Comparison of ENCODE assay signal across 8 cellular contexts in the genomic region with DNA sequence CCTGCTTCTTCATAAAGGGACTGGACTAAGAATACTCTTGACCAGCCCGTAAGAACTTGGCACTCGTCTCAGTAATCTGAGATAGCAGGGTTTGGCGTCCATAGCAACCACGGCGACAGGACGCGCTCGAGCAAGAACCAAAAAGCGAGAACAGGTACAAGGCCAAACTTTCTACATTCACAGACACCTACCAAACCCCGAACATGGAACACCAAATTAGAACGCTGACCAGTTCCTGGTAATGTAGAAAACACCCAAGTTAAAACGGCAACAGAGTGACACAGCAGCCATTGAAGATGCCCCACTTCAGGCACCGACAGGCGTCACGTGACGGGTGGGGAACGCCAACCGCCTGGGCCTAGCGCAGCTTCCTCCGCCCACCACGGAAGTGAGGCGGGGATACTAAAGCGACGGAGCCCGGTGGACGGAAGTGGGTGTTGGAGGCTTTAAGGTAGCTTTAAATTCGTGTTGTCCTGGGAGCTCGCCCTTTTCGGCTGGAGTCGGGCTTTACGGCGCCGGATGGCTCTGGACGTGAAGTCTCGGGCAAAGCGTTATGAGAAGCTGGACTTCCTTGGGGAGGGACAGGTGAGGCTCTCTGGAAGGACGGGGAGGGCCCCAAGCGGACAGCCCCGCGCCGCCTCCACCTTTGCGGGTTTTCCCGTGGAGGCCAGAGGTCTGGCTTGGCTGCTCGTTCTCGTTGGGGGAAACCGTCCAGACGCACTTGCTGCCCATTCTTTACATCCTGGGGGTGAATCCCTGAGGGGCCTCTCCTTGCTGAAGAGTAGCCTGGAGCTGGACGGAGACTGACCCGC. TPM values are rescaled to one million over a fixed set of nuclear protein-coding genes. Genes with fewer than 3 reads are reported as not detected.
DNase-seq lines count a peak whose midpoint lies in the region; ATAC-seq and TF ChIP-seq lines count a peak whose summit lies in the region.

A gene (plus strand): TSS at position 430 of the 812 bp plus-strand sequence. CDS start 90 bp downstream, at position 520.

- no peaks in the 10 kb centered on the region for H3K9me3 Mint-ChIP-seq in activated T-cell treated with anti-CD3 and anti-CD28 coated beads, Interleukin-2, amount 50 U/mL, for 4 hours

- no peaks in the 10 kb centered on the region for H3K27me3 Mint-ChIP-seq in activated T-cell treated with anti-CD3 and anti-CD28 coated beads, Interleukin-2, amount 50 U/mL, for 4 hours (ENCODE audit: low read depth)

- H3K4me3 Mint-ChIP-seq in activated T-cell treated with anti-CD3 and anti-CD28 coated beads, Interleukin-2, amount 50 U/mL, for 4 hours, result peak within 1 kb of the TSS; percentile 97

- in situ Hi-C loops in Panc1 (cut with HindIII; ENCODE audit: low pct_unique_long_range_greater_than_20kb, low sequenced_read_pairs), result no loop called here

- H3K9me3 ChIP-seq in Panc1 (ENCODE audit: control insufficient read depth, insufficient read depth, low read depth, low read length) (no peaks in the 10 kb centered on the region), muscle layer of colon (ENCODE audit: low read length) (no peaks in the 10 kb centered on the region)

- peak; percentile 98 for ATAC-seq in GM21723 (IDR thresholded peaks at IDR 0.05; ENCODE audit: unreplicated experiment)
- ATAC-seq in Panc1, result peak; percentile 99
- peak; percentile 100 for ATAC-seq in activated T-cell treated with anti-CD3 and anti-CD28 coated beads, Interleukin-2, amount 50 U/mL, for 4 hours
- ATAC-seq in esophagus mucosa, result peak; percentile 95

- H3K4me1 ChIP-seq in Panc1 (ENCODE audit: control insufficient read depth, insufficient read depth, low read length), result peaks cover 24% of the 10 kb centered on the region
- H3K4me1 ChIP-seq in muscle layer of colon (ENCODE audit: insufficient read depth, low read length), result peaks cover 9% of the 10 kb centered on the region

- intact Hi-C loops in Panc1 (cut with micrococcal nuclease; ENCODE audit: unreplicated experiment), result no loop called here

- POLR2A ChIA-PET in Panc1 (lab: Charles Lee), result interaction anchor here (0.6 kb wide), 2 partner anchors 20 to 45 kb away, joined by 3 to 5 read pairs; no protein-coding TSS in a partner anchor

- TF ChIP-seq CTCF in Panc1 (IDR thresholded peaks at IDR 0.05), result no peak

- H3K27ac ChIP-seq in Panc1 (ENCODE audit: low read length) (peak within 1 kb of the TSS; percentile 88), muscle layer of colon (ENCODE audit: low read depth, low read length) (peak within 1 kb of the TSS; percentile 85)

- peaks cover 14% of the 10 kb centered on the region for H3K36me3 Mint-ChIP-seq in activated T-cell treated with anti-CD3 and anti-CD28 coated beads, Interleukin-2, amount 50 U/mL, for 4 hours (ENCODE audit: insufficient read depth)

- DNase-seq in DMS53 (lab: John Stamatoyannopoulos, UW), result peak; percentile 97
- peak; percentile 80 for DNase-seq in KG1 (lab: John Stamatoyannopoulos, UW)
- DNase-seq in Panc1 (ENCODE audit: low read depth, low spot score), result peak; percentile 82
- DNase-seq in activated T-cell treated with anti-CD3 and anti-CD28 coated beads, Interleukin-2, amount 50 U/mL, for 4 hours, result peak; percentile 85
- DNase-seq in stimulated activated CD8-positive, alpha-beta memory T cell treated with anti-CD3 and anti-CD28 coated beads, Interleukin-7, amount 100 ng/mL, for 24 hours (ENCODE audit: low read depth), result peak; percentile 91

- peak within 1 kb of the TSS; percentile 32 for H3K9ac ChIP-seq in muscle layer of colon (ENCODE audit: low read length)

- H3K4me3 ChIP-seq in Panc1 (ENCODE audit: low read depth in 2 of 2, low read length in 2 of 2), result peak within 1 kb of the TSS; percentile 87 to 93
- peak within 1 kb of the TSS; percentile 85 to 89 for H3K4me3 ChIP-seq in muscle layer of colon (ENCODE audit: low read depth in 1 of 2, low read length in 2 of 2)

- CTCF ChIA-PET in Panc1 (lab: Charles Lee), result interaction anchor here (1.0 kb wide), 1 partner anchor 100 kb away, joined by 11 read pairs; no protein-coding TSS in a partner anchor

- H3K36me3 ChIP-seq in Panc1 (ENCODE audit: control insufficient read depth, insufficient read depth, low read length) (peaks cover 9% of the 10 kb centered on the region), muscle layer of colon (ENCODE audit: insufficient read depth, low read length) (peaks cover 12% of the 10 kb centered on the region)

- TSS peak; percentile 92 for BruUV-seq in Panc1 (replicated peaks; lab: Mats Ljungman, UMichigan)

- H3K27me3 ChIP-seq in Panc1 (ENCODE audit: control insufficient read depth, insufficient read depth, low read length), result no peaks in the 10 kb centered on the region
- H3K27me3 ChIP-seq in muscle layer of colon (ENCODE audit: control insufficient read depth in 1 of 2, insufficient read depth in 2 of 2, low read length in 2 of 2), result no peaks in the 10 kb centered on the region

- peaks cover 37% of the 10 kb centered on the region for H3K4me1 Mint-ChIP-seq in activated T-cell treated with anti-CD3 and anti-CD28 coated beads, Interleukin-2, amount 50 U/mL, for 4 hours (ENCODE audit: low read depth)

RNA-seq across cellular contexts. Expression of the gene that starts here (rescaled TPM):
- total RNA-seq in Panc1 (2021; ENCODE audit: unreplicated experiment) (44.4 TPM), esophagus mucosa (31.7 TPM)
- 42.8 TPM for polyA plus RNA-seq in Panc1 (2012; ENCODE audit: insufficient read length)
- total RNA-seq in activated T-cell treated with anti-CD3 and anti-CD28 coated beads, Interleukin-2, amount 50 U/mL, for 4 hours, result 10 to 100 TPM; 39.9 to 52.4 (median 48.5) TPM

Comparison
In these comparisons a context has a peak if more than half of its experiments do, and no peak if none do; other contexts are left out.
1. Peak in every context shown above with its lines: DNase-seq, ATAC-seq, H3K4me3 ChIP-seq and H3K27ac ChIP-seq.